Comparison of ENCODE assay signal across 26 cellular contexts in genomic region chr18:61890344-61890743, GRCh38. TPM values are rescaled to one million over a fixed set of nuclear protein-coding genes. Genes with fewer than 3 reads are reported as not detected.
"Had no signal": no experiment of that assay in that cellular context is flagged by ENCODE, and none has a peak within 500 bp of the region (broad histone marks: within the 10 kb centered on the region; RNA-seq: fewer than 3 reads in every experiment).

No MANE protein-coding gene starts in this region.

- H3K27ac ChIP-seq: esophagus muscularis mucosa, gastroesophageal sphincter, prostate gland, sigmoid colon, spleen had no signal

- H3K4me1 ChIP-seq: prostate gland, testis had no signal

- H3K9me3 ChIP-seq: esophagus muscularis mucosa, gastroesophageal sphincter, heart right ventricle, prostate gland, right atrium auricular region, sigmoid colon, spleen, testis, tibial artery had no signal

- DNase-seq: cerebellar nuclear complex; effector CD8-positive, alpha-beta T cell; foreskin keratinocyte; heart right ventricle; hippocampal formation; mesendoderm; naive thymus-derived CD8-positive, alpha-beta T cell; nucleus accumbens; sigmoid colon; spleen; stimulated activated CD4-positive, alpha-beta T cell treated with anti-CD3 and anti-CD28 coated beads, Interleukin-4, amount 100 ng/mL, for 4 hours; stimulated activated naive CD8-positive, alpha-beta T cell treated with anti-CD3 and anti-CD28 coated beads, Interleukin-15, Interleukin-2, amounts not matched to agents 100 U/mL and 50 U/mL, for 24 hours; substantia nigra; testis; tibial artery had no signal

- ATAC-seq: foreskin keratinocyte; gastroesophageal sphincter; heart right ventricle; left lobe of liver; naive thymus-derived CD8-positive, alpha-beta T cell; stimulated activated memory B cell treated with anti-CD40 and anti-IgM and Interleukin-4, amounts not matched to agents 10 μg/mL and 1 μg/mL and 100 μg/mL, for 72 hours; stimulated activated naive CD8-positive, alpha-beta T cell treated with anti-CD3 and anti-CD28 coated beads, Interleukin-15, Interleukin-2, amounts not matched to agents 100 U/mL and 50 U/mL, for 24 hours had no signal

- H3K9me3 Mint-ChIP-seq: dendritic cell treated with granulocyte-macrophage colony-stimulating factor and Interleukin-4, amounts not matched to agents 40 ng/mL and 50 ng/mL, for 4 days; naive thymus-derived CD8-positive, alpha-beta T cell; stimulated activated memory B cell treated with anti-CD40 and anti-IgM and Interleukin-4, amounts not matched to agents 10 μg/mL and 1 μg/mL and 100 μg/mL, for 72 hours; type B pancreatic cell had no signal

- H3K4me3 ChIP-seq: esophagus muscularis mucosa, prostate gland, right atrium auricular region, sigmoid colon, spleen, testis had no signal

- H3K27ac Mint-ChIP-seq: dendritic cell treated with granulocyte-macrophage colony-stimulating factor and Interleukin-4, amounts not matched to agents 40 ng/mL and 50 ng/mL, for 4 days; naive thymus-derived CD8-positive, alpha-beta T cell; stimulated activated memory B cell treated with anti-CD40 and anti-IgM and Interleukin-4, amounts not matched to agents 10 μg/mL and 1 μg/mL and 100 μg/mL, for 72 hours had no signal

- H3K27me3 ChIP-seq: foreskin keratinocyte, right atrium auricular region, sigmoid colon, testis, tibial artery had no signal

- H3K36me3 ChIP-seq: gastroesophageal sphincter, prostate gland, right atrium auricular region, sigmoid colon, spleen had no signal

- FAIRE-seq: colon, endothelial cell of umbilical vein, islet of Langerhans had no signal

- H3K4me3 Mint-ChIP-seq: dendritic cell treated with granulocyte-macrophage colony-stimulating factor and Interleukin-4, amounts not matched to agents 40 ng/mL and 50 ng/mL, for 4 days; naive thymus-derived CD8-positive, alpha-beta T cell; stimulated activated memory B cell treated with anti-CD40 and anti-IgM and Interleukin-4, amounts not matched to agents 10 μg/mL and 1 μg/mL and 100 μg/mL, for 72 hours; type B pancreatic cell had no signal

- H3K36me3 Mint-ChIP-seq: naive thymus-derived CD8-positive, alpha-beta T cell; stimulated activated memory B cell treated with anti-CD40 and anti-IgM and Interleukin-4, amounts not matched to agents 10 μg/mL and 1 μg/mL and 100 μg/mL, for 72 hours had no signal

RNA-seq across cellular contexts. Expression of gene RNF152, which starts 2.5 kb away (rescaled TPM):
- polyA plus RNA-seq: naive thymus-derived CD8-positive, alpha-beta T cell had no signal
